ENCODE assay signal across 8 cellular contexts in genomic region chr1:153968400-153968799, GRCh38. TPM values are rescaled to one million over a fixed set of nuclear protein-coding genes. Genes with fewer than 3 reads are reported as not detected.
A peak's percentile ranks its signal among the peaks of the same experiment; 100 is the strongest.
DNase-seq lines count a peak whose midpoint lies in the region; ATAC-seq and TF ChIP-seq lines count a peak whose summit lies in the region.

No MANE protein-coding gene starts in this region.

- H3K4me1 Mint-ChIP-seq in activated CD8-positive, alpha-beta memory T cell treated with anti-CD3 and anti-CD28 coated beads, Interleukin-2, amount 10 ng/mL, durations not matched to agents 7 days and 5 days: peaks cover 54% of the 10 kb centered on the region
- H3K4me1 Mint-ChIP-seq in activated T-helper 2 cell treated with anti-CD3 and anti-CD28 coated beads, Interferon-gamma antibody, Interleukin-2, Interleukin-4, amounts not matched to agents 10 μg/mL and 5 μg/mL and 100 μg/mL, durations not matched to agents 14 hours and 24 hours and 36 hours (ENCODE audit: low read depth): peaks cover 47% of the 10 kb centered on the region

- H3K27me3 ChIP-seq in left lung (no peaks in the 10 kb centered on the region), thyroid gland (no peaks in the 10 kb centered on the region)

- H3K4me3 ChIP-seq in left lung (peak overlapping the region; percentile 56 to 59), thyroid gland (replicated peaks in 1 of 3) (peak overlapping the region in 1 of 3 donors; percentile 46)

- peaks cover 8% of the 10 kb centered on the region for H3K36me3 Mint-ChIP-seq in activated CD8-positive, alpha-beta memory T cell treated with anti-CD3 and anti-CD28 coated beads, Interleukin-2, amount 10 ng/mL, durations not matched to agents 7 days and 5 days
- peaks cover 25% of the 10 kb centered on the region for H3K36me3 Mint-ChIP-seq in activated T-helper 2 cell treated with anti-CD3 and anti-CD28 coated beads, Interferon-gamma antibody, Interleukin-2, Interleukin-4, amounts not matched to agents 10 μg/mL and 5 μg/mL and 100 μg/mL, durations not matched to agents 14 hours and 24 hours and 36 hours (ENCODE audit: low read depth)

- no peak for DNase-seq in activated CD8-positive, alpha-beta memory T cell treated with anti-CD3 and anti-CD28 coated beads, Interleukin-2, amount 10 ng/mL, durations not matched to agents 7 days and 5 days
- no peak for DNase-seq in activated CD8-positive, alpha-beta memory T cell treated with anti-CD3 and anti-CD28 coated beads, Interleukin-2, amount 50 U/mL, for 48 hours
- no peak for DNase-seq in activated T-helper 2 cell treated with anti-CD3 and anti-CD28 coated beads, Interferon-gamma antibody, Interleukin-2, Interleukin-4, amounts not matched to agents 10 μg/mL and 5 μg/mL and 100 μg/mL, durations not matched to agents 14 hours and 24 hours and 36 hours (ENCODE audit: low spot score)
- DNase-seq in left lung: no peak
- DNase-seq in thyroid gland: peak in 1 of 2 donors; percentile 24
- no peak for DNase-seq in kidney tubule cell (ENCODE audit: low spot score)
- no peak for DNase-seq in SK-N-DZ (ENCODE audit: low spot score)

- H3K27me3 Mint-ChIP-seq in activated CD8-positive, alpha-beta memory T cell treated with anti-CD3 and anti-CD28 coated beads, Interleukin-2, amount 10 ng/mL, durations not matched to agents 7 days and 5 days: no peaks in the 10 kb centered on the region
- no peaks in the 10 kb centered on the region for H3K27me3 Mint-ChIP-seq in activated T-helper 2 cell treated with anti-CD3 and anti-CD28 coated beads, Interferon-gamma antibody, Interleukin-2, Interleukin-4, amounts not matched to agents 10 μg/mL and 5 μg/mL and 100 μg/mL, durations not matched to agents 14 hours and 24 hours and 36 hours (ENCODE audit: low read depth)

- peaks cover 0 to 7% of the 10 kb centered on the region in 2 donors for H3K36me3 ChIP-seq in left lung
- no peaks in the 10 kb centered on the region for H3K36me3 ChIP-seq in thyroid gland

- peak overlapping the region; percentile 96 for H3K27ac Mint-ChIP-seq in activated CD8-positive, alpha-beta memory T cell treated with anti-CD3 and anti-CD28 coated beads, Interleukin-2, amount 10 ng/mL, durations not matched to agents 7 days and 5 days
- peak overlapping the region; percentile 98 for H3K27ac Mint-ChIP-seq in activated T-helper 2 cell treated with anti-CD3 and anti-CD28 coated beads, Interferon-gamma antibody, Interleukin-2, Interleukin-4, amounts not matched to agents 10 μg/mL and 5 μg/mL and 100 μg/mL, durations not matched to agents 14 hours and 24 hours and 36 hours

- no peak for TF ChIP-seq CTCF in left lung (IDR thresholded peaks at IDR 0.05)
- no peak for TF ChIP-seq CTCF in thyroid gland (IDR thresholded peaks at IDR 0.05)

- ATAC-seq in activated CD8-positive, alpha-beta memory T cell treated with anti-CD3 and anti-CD28 coated beads, Interleukin-2, amount 10 ng/mL, durations not matched to agents 7 days and 5 days: no peak
- ATAC-seq in left lung (no peak), GM21360 (IDR thresholded peaks at IDR 0.05; ENCODE audit: unreplicated experiment) (no peak)

- H3K27ac ChIP-seq in left lung (peak overlapping the region; percentile 93 to 95), thyroid gland (peak overlapping the region in 2 of 3 donors; percentile 93 to 98)

- H3K9me3 Mint-ChIP-seq in activated CD8-positive, alpha-beta memory T cell treated with anti-CD3 and anti-CD28 coated beads, Interleukin-2, amount 10 ng/mL, durations not matched to agents 7 days and 5 days (ENCODE audit: low read depth): no peaks in the 10 kb centered on the region
- no peaks in the 10 kb centered on the region for H3K9me3 Mint-ChIP-seq in activated T-helper 2 cell treated with anti-CD3 and anti-CD28 coated beads, Interferon-gamma antibody, Interleukin-2, Interleukin-4, amounts not matched to agents 10 μg/mL and 5 μg/mL and 100 μg/mL, durations not matched to agents 14 hours and 24 hours and 36 hours

- H3K4me1 ChIP-seq in left lung (peaks cover 0 to 53% of the 10 kb centered on the region in 2 donors), thyroid gland (peaks cover 22 to 32% of the 10 kb centered on the region in 2 donors)

- H3K9me3 ChIP-seq in left lung (no peaks in the 10 kb centered on the region), thyroid gland (no peaks in the 10 kb centered on the region)

- CTCF ChIA-PET in activated CD8-positive, alpha-beta memory T cell treated with anti-CD3 and anti-CD28 coated beads, Interleukin-2, amount 10 ng/mL, durations not matched to agents 7 days and 5 days (lab: Charles Lee): interaction anchor here (0.6 to 5.6 kb wide), 9 partner anchors 9 to 399 kb away, joined by 3 to 58 read pairs (median 10); partner anchors contain the start of genes CRTC2, DENND4B, JTB and RAB13

- intact Hi-C loops in activated T-helper 2 cell treated with anti-CD3 and anti-CD28 coated beads, Interferon-gamma antibody, Interleukin-2, Interleukin-4, amounts not matched to agents 10 μg/mL and 5 μg/mL and 100 μg/mL, durations not matched to agents 14 hours and 24 hours and 36 hours (cut with micrococcal nuclease): loop anchor here (10.0 kb wide), 1 partner anchor 424 kb away; the partner anchor contains the start of genes S100A3, S100A4 and S100A5
- intact Hi-C loops in left lung (cut with DNase I) (no loop called here), thyroid gland (cut with DNase I) (no loop called here)

- WGBS in thyroid gland, 2 donors: 11 to 12% methylated on average over 13 of the region's 13 CpGs

- no peak for TF ChIP-seq POLR2A in thyroid gland (IDR thresholded peaks at IDR 0.05)

- peak overlapping the region; percentile 97 for H3K4me3 Mint-ChIP-seq in activated CD8-positive, alpha-beta memory T cell treated with anti-CD3 and anti-CD28 coated beads, Interleukin-2, amount 10 ng/mL, durations not matched to agents 7 days and 5 days
- H3K4me3 Mint-ChIP-seq in activated T-helper 2 cell treated with anti-CD3 and anti-CD28 coated beads, Interferon-gamma antibody, Interleukin-2, Interleukin-4, amounts not matched to agents 10 μg/mL and 5 μg/mL and 100 μg/mL, durations not matched to agents 14 hours and 24 hours and 36 hours (ENCODE audit: low read depth): peak overlapping the region; percentile 86

RNA-seq across cellular contexts. Expression of gene CREB3L4, which starts 0.7 kb away (rescaled TPM):
- total RNA-seq in activated CD8-positive, alpha-beta memory T cell treated with anti-CD3 and anti-CD28 coated beads, Interleukin-2, amount 10 ng/mL, durations not matched to agents 7 days and 5 days: 1 to 10 TPM; 6.3 to 8.5 TPM
- 12.5 TPM in 2 replicates for total RNA-seq in activated T-helper 2 cell treated with anti-CD3 and anti-CD28 coated beads, Interferon-gamma antibody, Interleukin-2, Interleukin-4, amounts not matched to agents 10 μg/mL and 5 μg/mL and 100 μg/mL, durations not matched to agents 14 hours and 24 hours and 36 hours
- total RNA-seq in left lung (1 to 10 TPM; 9.3 to 10.0 TPM), thyroid gland (10 to 100 TPM in 3 of 4 donors, 1 to 10 TPM in 1; 6.6 to 23.1 (median 17.0) TPM)
- 138 and 168 TPM in 2 replicates for polyA plus RNA-seq in SK-N-DZ (2014; cell fraction: cytosol; rRNA removed)
- 421 and 425 TPM in 2 replicates for polyA plus RNA-seq in SK-N-DZ (2014; cell fraction: nucleus; rRNA removed)

RNA-seq across cellular contexts. Expression of gene SLC39A1, which starts 5.1 kb away (rescaled TPM):
- 10 to 100 TPM; 38.1 to 48.0 TPM for total RNA-seq in activated CD8-positive, alpha-beta memory T cell treated with anti-CD3 and anti-CD28 coated beads, Interleukin-2, amount 10 ng/mL, durations not matched to agents 7 days and 5 days
- 74.8 and 76.5 TPM in 2 replicates for total RNA-seq in activated T-helper 2 cell treated with anti-CD3 and anti-CD28 coated beads, Interferon-gamma antibody, Interleukin-2, Interleukin-4, amounts not matched to agents 10 μg/mL and 5 μg/mL and 100 μg/mL, durations not matched to agents 14 hours and 24 hours and 36 hours
- 100 to 1,000 TPM; 111 to 185 TPM for total RNA-seq in left lung
- 100 to 1,000 TPM in 2 of 4 donors, 10 to 100 TPM in 2; 90.4 to 109 (median 99.5) TPM for total RNA-seq in thyroid gland
- 160 and 175 TPM in 2 replicates for polyA plus RNA-seq in SK-N-DZ (2014; cell fraction: cytosol; rRNA removed)
- 91.7 and 108 TPM in 2 replicates for polyA plus RNA-seq in SK-N-DZ (2014; cell fraction: nucleus; rRNA removed)

RNA-seq across cellular contexts. Expression of gene JTB, which starts 9.1 kb away (rescaled TPM):
- 100 to 1,000 TPM; 127 to 156 TPM for total RNA-seq in activated CD8-positive, alpha-beta memory T cell treated with anti-CD3 and anti-CD28 coated beads, Interleukin-2, amount 10 ng/mL, durations not matched to agents 7 days and 5 days
- total RNA-seq in activated T-helper 2 cell treated with anti-CD3 and anti-CD28 coated beads, Interferon-gamma antibody, Interleukin-2, Interleukin-4, amounts not matched to agents 10 μg/mL and 5 μg/mL and 100 μg/mL, durations not matched to agents 14 hours and 24 hours and 36 hours: 148 and 152 TPM in 2 replicates
- 100 to 1,000 TPM; 142 to 148 TPM for total RNA-seq in left lung
- total RNA-seq in thyroid gland: 100 to 1,000 TPM; 173 to 393 (median 247) TPM
- polyA plus RNA-seq in SK-N-DZ (2014; cell fraction: cytosol; rRNA removed): 268 and 278 TPM in 2 replicates
- polyA plus RNA-seq in SK-N-DZ (2014; cell fraction: nucleus; rRNA removed): 282 and 326 TPM in 2 replicates

RNA-seq across cellular contexts. Expression of gene CRTC2, which starts 10.0 kb away (rescaled TPM):
- total RNA-seq in activated CD8-positive, alpha-beta memory T cell treated with anti-CD3 and anti-CD28 coated beads, Interleukin-2, amount 10 ng/mL, durations not matched to agents 7 days and 5 days: 10 to 100 TPM; 86.3 to 98.5 TPM
- 71.6 and 79.1 TPM in 2 replicates for total RNA-seq in activated T-helper 2 cell treated with anti-CD3 and anti-CD28 coated beads, Interferon-gamma antibody, Interleukin-2, Interleukin-4, amounts not matched to agents 10 μg/mL and 5 μg/mL and 100 μg/mL, durations not matched to agents 14 hours and 24 hours and 36 hours
- total RNA-seq in left lung (10 to 100 TPM; 39.7 to 54.3 TPM), thyroid gland (10 to 100 TPM; 11.4 to 22.5 (median 18.1) TPM)
- polyA plus RNA-seq in SK-N-DZ (2014; cell fraction: cytosol; rRNA removed): 16.4 and 20.1 TPM in 2 replicates
- polyA plus RNA-seq in SK-N-DZ (2014; cell fraction: nucleus; rRNA removed): 31.1 and 37.9 TPM in 2 replicates

RNA-seq across cellular contexts. Expression of gene RAB13, which starts 17.7 kb away (rescaled TPM):
- total RNA-seq in activated CD8-positive, alpha-beta memory T cell treated with anti-CD3 and anti-CD28 coated beads, Interleukin-2, amount 10 ng/mL, durations not matched to agents 7 days and 5 days: 1 to 10 TPM; 4.2 to 6.3 TPM
- 5.7 and 7.6 TPM in 2 replicates for total RNA-seq in activated T-helper 2 cell treated with anti-CD3 and anti-CD28 coated beads, Interferon-gamma antibody, Interleukin-2, Interleukin-4, amounts not matched to agents 10 μg/mL and 5 μg/mL and 100 μg/mL, durations not matched to agents 14 hours and 24 hours and 36 hours
- total RNA-seq in left lung: 100 to 1,000 TPM; 122 to 124 TPM
- total RNA-seq in thyroid gland: 10 to 100 TPM; 30.6 to 48.2 (median 38.1) TPM
- 10.9 and 17.7 TPM in 2 replicates for polyA plus RNA-seq in SK-N-DZ (2014; cell fraction: cytosol; rRNA removed)
- polyA plus RNA-seq in SK-N-DZ (2014; cell fraction: nucleus; rRNA removed): 3.0 and 7.0 TPM in 2 replicates
